21 cellular contexts compared by ENCODE assay signal in genomic region chr17:31449746-31450145, GRCh38. TPM values are rescaled to one million over a fixed set of nuclear protein-coding genes. Genes with fewer than 3 reads are reported as not detected.
DNase-seq lines count a peak whose midpoint lies in the region; ATAC-seq, FAIRE-seq and TF ChIP-seq lines count a peak whose summit lies in the region.
"Had no signal": no experiment of that assay in that cellular context is flagged by ENCODE, and none has a peak within 500 bp of the region (broad histone marks: within the 10 kb centered on the region; RNA-seq: fewer than 3 reads in every experiment).

No MANE protein-coding gene starts in this region.

- H3K36me3 Mint-ChIP-seq in natural killer cell treated with Interleukin-12 subunit alpha and Interleukin-12 subunit beta and Interleukin-15 and Interleukin-18, amount 100 ng/mL, for 72 hours = no peaks in the 10 kb centered on the region
- H3K36me3 Mint-ChIP-seq in natural killer cell = no peaks in the 10 kb centered on the region
- no peaks in the 10 kb centered on the region for H3K36me3 Mint-ChIP-seq in type B pancreatic cell
- H3K36me3 Mint-ChIP-seq: CD8-positive, alpha-beta memory T cell had no signal

- TF ChIP-seq CTCF in natural killer cell (IDR thresholded peaks at IDR 0.05) = no peak
- TF ChIP-seq CTCF in bronchial epithelial cell (IDR thresholded peaks at IDR 0.05; ENCODE audit: insufficient read depth, low read length, severe bottlenecking) = no peak
- TF ChIP-seq CTCF in type B pancreatic cell (conservative IDR thresholded peaks at IDR 0.05) = no peak

- DNase-seq in natural killer cell treated with Interleukin-12 subunit alpha and Interleukin-12 subunit beta and Interleukin-15 and Interleukin-18, amount 100 ng/mL, for 72 hours (ENCODE audit: low spot score) = no peak
- DNase-seq in natural killer cell = no peak
- no peak for DNase-seq in bronchial epithelial cell (ENCODE audit: low read depth)
- no peak for DNase-seq in type B pancreatic cell (ENCODE audit: extremely low spot score, unreplicated experiment)
- DNase-seq in SHP77 treated with DMSO at 0.1 percent for 48 hours (lab: John Stamatoyannopoulos, UW) = no peak
- DNase-seq: BE2C; Calu3; CD4-positive, alpha-beta T cell; CD8-positive, alpha-beta memory T cell; DMS53; DMS79 treated with DMSO at 0.1 percent for 48 hours; GF-D8; HFFc6 had no signal

- no peak overlapping the region for H3K4me3 Mint-ChIP-seq in natural killer cell treated with Interleukin-12 subunit alpha and Interleukin-12 subunit beta and Interleukin-15 and Interleukin-18, amount 100 ng/mL, for 72 hours
- H3K4me3 Mint-ChIP-seq in natural killer cell (no peak overlapping the region), type B pancreatic cell (no peak overlapping the region)
- H3K4me3 Mint-ChIP-seq: CD4-positive, alpha-beta T cell; CD8-positive, alpha-beta memory T cell; GM23338; HFFc6 had no signal

- no peak for ATAC-seq in natural killer cell treated with Interleukin-12 subunit alpha and Interleukin-12 subunit beta and Interleukin-15 and Interleukin-18, amount 100 ng/mL, for 72 hours
- no peak for ATAC-seq in natural killer cell
- ATAC-seq in activated CD4-positive, CD25-positive, alpha-beta regulatory T cell treated with anti-CD3 and anti-CD28 coated beads, Interleukin-2, amount 50 U/mL, for 24 hours = no peak
- ATAC-seq: GM23338 had no signal

- H3K9me3 Mint-ChIP-seq in natural killer cell treated with Interleukin-12 subunit alpha and Interleukin-12 subunit beta and Interleukin-15 and Interleukin-18, amount 100 ng/mL, for 72 hours = no peaks in the 10 kb centered on the region
- H3K9me3 Mint-ChIP-seq in natural killer cell (no peaks in the 10 kb centered on the region), type B pancreatic cell (no peaks in the 10 kb centered on the region)
- H3K9me3 Mint-ChIP-seq: CD4-positive, alpha-beta T cell; CD8-positive, alpha-beta memory T cell; GM23338; HFFc6 had no signal

- no peaks in the 10 kb centered on the region for H3K4me1 Mint-ChIP-seq in natural killer cell treated with Interleukin-12 subunit alpha and Interleukin-12 subunit beta and Interleukin-15 and Interleukin-18, amount 100 ng/mL, for 72 hours (ENCODE audit: low read depth in 2 of 2)
- H3K4me1 Mint-ChIP-seq in natural killer cell = no peaks in the 10 kb centered on the region
- H3K4me1 Mint-ChIP-seq in type B pancreatic cell (ENCODE audit: unreplicated experiment) = peaks cover 29% of the 10 kb centered on the region
- H3K4me1 Mint-ChIP-seq: CD8-positive, alpha-beta memory T cell had no signal

- H3K4me3 ChIP-seq in bronchial epithelial cell (ENCODE audit: low read depth, low read length) = no peak overlapping the region
- H3K4me3 ChIP-seq: BLaER1 treated with 17β-estradiol and CSF1 and Interleukin-3, amounts not matched to agents 10 nM and 100 nM; GM23338; HAP-1 had no signal

- no peaks in the 10 kb centered on the region for H3K36me3 ChIP-seq in bronchial epithelial cell (ENCODE audit: control insufficient read depth, insufficient read depth, low read length)
- H3K36me3 ChIP-seq: BE2C; BLaER1 treated with 17β-estradiol and CSF1 and Interleukin-3, amounts not matched to agents 10 nM and 100 nM; HAP-1 had no signal

- peak overlapping the region; percentile 20 to 36 for H3K27ac Mint-ChIP-seq in natural killer cell treated with Interleukin-12 subunit alpha and Interleukin-12 subunit beta and Interleukin-15 and Interleukin-18, amount 100 ng/mL, for 72 hours
- H3K27ac Mint-ChIP-seq in natural killer cell (no peak overlapping the region), type B pancreatic cell (peak overlapping the region; percentile 52)
- H3K27ac Mint-ChIP-seq: CD4-positive, alpha-beta T cell; CD8-positive, alpha-beta memory T cell; HFFc6 had no signal

- intact Hi-C loops in natural killer cell (cut with micrococcal nuclease) = no loop called here

- no peaks in the 10 kb centered on the region for H3K27me3 ChIP-seq in bronchial epithelial cell (ENCODE audit: control insufficient read depth, insufficient read depth, low read length)
- H3K27me3 ChIP-seq: BE2C; BLaER1 treated with 17β-estradiol and CSF1 and Interleukin-3, amounts not matched to agents 10 nM and 100 nM had no signal

- peak; percentile 47 for FAIRE-seq in bronchial epithelial cell (lab: Jason Lieb, UNC)
- FAIRE-seq: A204.1, GM12891, GM18507, H54 had no signal

- no peaks in the 10 kb centered on the region for H3K27me3 Mint-ChIP-seq in natural killer cell treated with Interleukin-12 subunit alpha and Interleukin-12 subunit beta and Interleukin-15 and Interleukin-18, amount 100 ng/mL, for 72 hours
- H3K27me3 Mint-ChIP-seq in natural killer cell (ENCODE audit: low read depth in 2 of 2) = peaks cover 0 to 8% of the 10 kb centered on the region in 2 donors
- no peaks in the 10 kb centered on the region for H3K27me3 Mint-ChIP-seq in type B pancreatic cell
- H3K27me3 Mint-ChIP-seq: CD4-positive, alpha-beta T cell had no signal

RNA-seq across cellular contexts. Expression of gene RAB11FIP4, which starts 58.3 kb away (rescaled TPM):
- 10 to 100 TPM; 16.2 to 21.6 TPM for total RNA-seq in natural killer cell treated with Interleukin-12 subunit alpha and Interleukin-12 subunit beta and Interleukin-15 and Interleukin-18, amount 100 ng/mL, for 72 hours
- total RNA-seq in natural killer cell (100 to 1,000 TPM in 2 of 3 donors, 10 to 100 TPM in 1; 81.4 to 121 (median 102) TPM), bronchial epithelial cell (16.4 and 17.6 TPM in 2 replicates), type B pancreatic cell (ENCODE audit: low replicate concordance) (32.4 and 44.7 TPM in 2 replicates)

Comparison
In these comparisons a context has a peak if more than half of its experiments do, and no peak if none do; other contexts are left out.
1. H3K27ac Mint-ChIP-seq: peak in natural killer cell treated with Interleukin-12 subunit alpha and Interleukin-12 subunit beta and Interleukin-15 and Interleukin-18, amount 100 ng/mL, for 72 hours (2 of 2) and type B pancreatic cell (single experiment); none in natural killer cell (0 of 2).